10 cellular contexts compared by ENCODE assay signal in the genomic region with DNA sequence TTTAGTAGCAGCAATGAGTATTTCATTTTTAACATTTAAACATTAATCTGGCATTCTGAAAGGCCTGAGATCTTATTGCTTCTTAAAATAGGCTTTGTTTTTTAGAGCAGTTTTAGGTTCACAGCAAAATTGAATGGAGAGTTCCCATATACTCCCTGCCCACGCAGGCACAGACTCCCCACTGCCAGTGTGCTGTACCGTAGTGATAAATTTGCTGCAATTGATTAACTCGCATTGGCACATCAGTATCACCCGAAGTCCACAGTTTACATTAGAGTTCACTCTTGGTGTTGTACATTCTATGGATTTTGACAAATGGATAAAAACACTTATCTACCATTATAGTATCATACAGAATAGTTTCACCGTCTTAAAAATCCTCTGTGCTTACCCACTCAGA.
A peak's percentile ranks its signal among the peaks of the same experiment; 100 is the strongest.
DNase-seq lines count a peak whose midpoint lies in the region; ATAC-seq and TF ChIP-seq lines count a peak whose summit lies in the region.
"Had no signal": no experiment of that assay in that cellular context is flagged by ENCODE, and none has a peak within 500 bp of the region (broad histone marks: within the 10 kb centered on the region; RNA-seq: fewer than 3 reads in every experiment).

No MANE protein-coding gene starts in this region.

- in situ Hi-C loops in ACHN (cut with HindIII; ENCODE audit: low pct_ligation_motif_present, low pct_unique_long_range_greater_than_20kb, low sequenced_read_pairs) (no loop called here), GM23248 (cut with MboI) (no loop called here)

- H3K4me3 ChIP-seq in GM23248 (no peak overlapping the region), neural progenitor cell (no peak overlapping the region), prostate gland (no peak overlapping the region)

- intact Hi-C loops in MCF 10A (cut with micrococcal nuclease) (loop anchor here (2.0 to 5.0 kb wide), 5 partner anchors 35 to 139 kb away; a partner anchor contains a TSS), prostate gland (cut with DNase I) (no loop called here)

- WGBS in GM23248 (ENCODE audit: low coverage in 1 of 2, low lambda C conversion rate in 2 of 2, missing lambda C conversion rate in 2 of 2), 2 experiments = 77 to 82% methylated on average over 5 of the region's 5 CpGs
- WGBS in prostate gland = 80% methylated on average over 5 of the region's 5 CpGs

- no peaks in the 10 kb centered on the region for H4K20me1 ChIP-seq in GM23248 (ENCODE audit: insufficient read depth)
- no peaks in the 10 kb centered on the region for H4K20me1 ChIP-seq in neural progenitor cell (ENCODE audit: low read depth)

- ATAC-seq in HG02588 (IDR thresholded peaks at IDR 0.05; ENCODE audit: unreplicated experiment) = no peak

- BruUV-seq in MCF 10A (replicated peaks; lab: Mats Ljungman, UMichigan) = TSS peak; percentile 76

- H3F3A ChIP-seq in GM23248 (ENCODE audit: insufficient read depth) = peaks cover 45% of the 10 kb centered on the region
- H3F3A ChIP-seq in neural progenitor cell (ENCODE audit: low read depth) = no peaks in the 10 kb centered on the region

- no peak for TF ChIP-seq CTCF in MCF 10A (IDR thresholded peaks at IDR 0.05; ENCODE audit: unreplicated experiment)
- TF ChIP-seq CTCF in neural progenitor cell (IDR thresholded peaks at IDR 0.05) = no peak
- TF ChIP-seq CTCF in prostate gland (IDR thresholded peaks at IDR 0.05) = no peak

- no peak for TF ChIP-seq POLR2A in prostate gland (IDR thresholded peaks at IDR 0.05)

- H3K4me2 ChIP-seq in GM23248 (ENCODE audit: unreplicated experiment) (peak overlapping the region; percentile 72), neural progenitor cell (no peak overlapping the region)

- POLR2A ChIA-PET in MCF 10A (lab: Yijun Ruan, JAX) = interaction anchor here (0.6 to 8.0 kb wide), 24 partner anchors 9 to 297 kb away, joined by 3 to 114 read pairs (median 4); no protein-coding TSS in a partner anchor

- no peaks in the 10 kb centered on the region for H3K27me3 Mint-ChIP-seq in MCF 10A (ENCODE audit: insufficient read depth, unreplicated experiment)
- peaks cover 4% of the 10 kb centered on the region for H3K27me3 Mint-ChIP-seq in neural progenitor cell (ENCODE audit: insufficient read depth, low read depth)

- H3K27me3 ChIP-seq in GM23248 (replicated peaks; ENCODE audit: insufficient read depth) = no peaks in the 10 kb centered on the region
- no peaks in the 10 kb centered on the region for H3K27me3 ChIP-seq in neural progenitor cell
- H3K27me3 ChIP-seq in prostate gland (replicated peaks; ENCODE audit: insufficient read depth) = no peaks in the 10 kb centered on the region

- CTCF ChIA-PET in MCF 10A (lab: Yijun Ruan, JAX) = no interaction called here

- H3K36me3 Mint-ChIP-seq in MCF 10A (ENCODE audit: insufficient read depth, unreplicated experiment) (no peaks in the 10 kb centered on the region), neural progenitor cell (no peaks in the 10 kb centered on the region)

- H2AFZ ChIP-seq in GM23248 = no peak overlapping the region
- no peak overlapping the region for H2AFZ ChIP-seq in neural progenitor cell (replicated peaks)

- no peaks in the 10 kb centered on the region for H3K9me3 ChIP-seq in GM23248 (ENCODE audit: low read depth)
- H3K9me3 ChIP-seq in neural progenitor cell (ENCODE audit: low read depth) = no peaks in the 10 kb centered on the region
- no peaks in the 10 kb centered on the region for H3K9me3 ChIP-seq in prostate gland

- H3K79me2 ChIP-seq in GM23248 (ENCODE audit: insufficient read depth) (no peaks in the 10 kb centered on the region), neural progenitor cell (ENCODE audit: low read depth) (no peaks in the 10 kb centered on the region)

- peaks cover 44% of the 10 kb centered on the region for H3K4me1 ChIP-seq in GM23248 (ENCODE audit: insufficient read depth)
- no peaks in the 10 kb centered on the region for H3K4me1 ChIP-seq in neural progenitor cell
- H3K4me1 ChIP-seq in prostate gland (replicated peaks) = peaks cover 9% of the 10 kb centered on the region

- peak overlapping the region; percentile 78 for H3K27ac ChIP-seq in GM23248
- no peak overlapping the region for H3K27ac ChIP-seq in neural progenitor cell
- H3K27ac ChIP-seq in prostate gland = peak overlapping the region in 1 of 2 donors; percentile 60

- no peaks in the 10 kb centered on the region for H3K9me2 ChIP-seq in GM23248 (ENCODE audit: insufficient read depth)

- H3K27ac Mint-ChIP-seq in MCF 10A (ENCODE audit: low read depth, unreplicated experiment) (peak overlapping the region; percentile 96), neural progenitor cell (peak overlapping the region; percentile 52)

- no peaks in the 10 kb centered on the region for H3K36me3 ChIP-seq in GM23248 (ENCODE audit: low read depth)
- no peaks in the 10 kb centered on the region for H3K36me3 ChIP-seq in neural progenitor cell
- no peaks in the 10 kb centered on the region for H3K36me3 ChIP-seq in prostate gland

- peak; percentile 50 for DNase-seq in ACHN
- DNase-seq in GM23248 = no peak
- DNase-seq in MCF 10A (ENCODE audit: unreplicated experiment) = no peak
- no peak for DNase-seq in neural progenitor cell (ENCODE audit: low spot score)
- DNase-seq in prostate gland (ENCODE audit: low spot score) = no peak
- no peak for DNase-seq in COLO829 (ENCODE audit: low spot score)
- DNase-seq in dermis blood vessel endothelial cell = no peak
- DNase-seq: retina; stimulated activated naive CD4-positive, alpha-beta T cell treated with Interleukin-2 at 50 U/mL for 16 hours had no signal

- no peak overlapping the region for H3K4me3 Mint-ChIP-seq in MCF 10A (ENCODE audit: unreplicated experiment)
- H3K4me3 Mint-ChIP-seq in neural progenitor cell = no peak overlapping the region

- H3K9ac ChIP-seq in GM23248 (peak overlapping the region; percentile 39), neural progenitor cell (no peak overlapping the region)

- H3K4me1 Mint-ChIP-seq in MCF 10A (ENCODE audit: insufficient read depth, unreplicated experiment) = peaks cover 51% of the 10 kb centered on the region
- peaks cover 40% of the 10 kb centered on the region for H3K4me1 Mint-ChIP-seq in neural progenitor cell

- no peaks in the 10 kb centered on the region for H3K9me3 Mint-ChIP-seq in MCF 10A (ENCODE audit: unreplicated experiment)
- no peaks in the 10 kb centered on the region for H3K9me3 Mint-ChIP-seq in neural progenitor cell
